19 cellular contexts compared by ENCODE assay signal in the genomic region with DNA sequence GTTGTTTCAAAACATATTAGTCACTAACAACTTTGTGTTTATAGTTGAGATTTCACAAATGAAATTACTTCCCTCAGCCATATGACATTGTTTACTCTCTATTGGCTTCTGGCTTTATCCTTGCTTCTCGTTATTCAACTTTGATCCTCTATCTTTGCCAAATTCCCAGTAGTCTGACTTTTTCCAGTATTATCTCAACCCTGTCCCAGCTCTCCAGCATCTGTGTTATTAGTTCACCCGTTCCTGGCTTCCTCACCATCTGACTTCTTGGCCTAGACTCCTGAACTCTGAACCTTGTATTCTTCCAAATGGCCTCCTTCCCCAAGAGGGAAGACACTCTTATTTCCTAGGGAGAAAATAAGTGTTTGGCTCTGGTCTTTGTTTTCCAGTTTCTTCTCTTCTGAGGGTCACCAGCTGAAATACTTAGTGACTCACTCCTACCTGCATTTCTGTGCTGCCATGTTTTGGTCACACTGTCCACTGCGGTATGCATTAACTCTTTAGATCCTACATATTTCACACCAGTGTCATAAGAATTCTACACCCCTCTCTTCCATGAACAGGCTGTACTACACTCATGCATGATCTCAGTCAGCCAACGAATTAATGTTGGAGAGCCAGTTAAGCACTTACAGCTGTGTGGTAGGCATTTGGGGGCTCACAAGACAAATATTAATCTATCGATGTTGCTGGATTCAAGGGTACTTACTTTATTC. TPM values are rescaled to one million over a fixed set of nuclear protein-coding genes. Genes with fewer than 3 reads are reported as not detected.
A peak's percentile ranks its signal among the peaks of the same experiment; 100 is the strongest.
DNase-seq lines count a peak whose midpoint lies in the region; ATAC-seq and FAIRE-seq lines count a peak whose summit lies in the region.
"Had no signal": no experiment of that assay in that cellular context is flagged by ENCODE, and none has a peak within 500 bp of the region (broad histone marks: within the 10 kb centered on the region; RNA-seq: fewer than 3 reads in every experiment).

No MANE protein-coding gene starts in this region.

- WGBS in mesenchymal stem cell = 74% methylated on average over 5 of the region's 5 CpGs
- 60 to 66% (median 62%) methylated on average over 5 of the region's 5 CpGs for WGBS in small intestine, 3 donors

- DNase-seq in NCI-H446 treated with DMSO at 0.1 percent for 48 hours (lab: John Stamatoyannopoulos, UW) (peak; percentile 45), fibroblast of gingiva (ENCODE audit: low read depth) (peak; percentile 14), mesenchymal stem cell (peak; percentile 34), small intestine (peak; percentile 8)
- no peak for DNase-seq in activated CD4-positive, alpha-beta T cell treated with anti-CD3 and anti-CD28 coated beads for 48 hours
- DNase-seq: CD8-positive, alpha-beta T cell; DMS53; KBM-7; NCI-H187 treated with DMSO at 0.1 percent for 48 hours; NCI-H226; NCI-H526; PC-3; RPMI8226; SJCRH30 had no signal

- H2BK12ac ChIP-seq in mesenchymal stem cell (ENCODE audit: low read length in 2 of 2) = no peak overlapping the region

- ATAC-seq in GM21786 (IDR thresholded peaks at IDR 0.05; ENCODE audit: unreplicated experiment) (no peak), HG02678 (IDR thresholded peaks at IDR 0.05; ENCODE audit: unreplicated experiment) (no peak)
- ATAC-seq: CD8-positive, alpha-beta T cell; PC-3 had no signal

- H2BK15ac ChIP-seq in mesenchymal stem cell (ENCODE audit: low read depth, poor library complexity, severe bottlenecking) = no peak overlapping the region

- no peaks in the 10 kb centered on the region for H3K9me3 ChIP-seq in mesenchymal stem cell (ENCODE audit: control insufficient read depth, low read length)
- no peaks in the 10 kb centered on the region for H3K9me3 ChIP-seq in small intestine (ENCODE audit: control insufficient read depth, low read depth)
- H3K9me3 ChIP-seq: SJCRH30 had no signal

- no peak overlapping the region for H3K14ac ChIP-seq in mesenchymal stem cell (ENCODE audit: low read length in 2 of 2)

- no peaks in the 10 kb centered on the region for H3K4me1 ChIP-seq in mesenchymal stem cell (ENCODE audit: control insufficient read depth, insufficient read depth, low read depth, low read length)
- H3K4me1 ChIP-seq in small intestine (ENCODE audit: control insufficient read depth in 2 of 2, insufficient read depth in 1 of 2, low read depth in 1 of 2, low read length in 1 of 2) = no peaks in the 10 kb centered on the region
- H3K4me1 ChIP-seq: BLaER1 treated with 17β-estradiol and CSF1 and Interleukin-3, amounts not matched to agents 10 nM and 100 nM; SJCRH30 had no signal

- no peak overlapping the region for H2AFZ ChIP-seq in mesenchymal stem cell (ENCODE audit: low read depth, low read length)

- H2BK120ac ChIP-seq in mesenchymal stem cell (ENCODE audit: low read depth, low read length) = no peak overlapping the region

- no peak overlapping the region for H3K4me3 ChIP-seq in mesenchymal stem cell (ENCODE audit: insufficient read depth in 1 of 2, low read depth in 1 of 2, low read length in 2 of 2)
- no peak overlapping the region for H3K4me3 ChIP-seq in small intestine (ENCODE audit: low read depth in 1 of 2, low read length in 2 of 2)
- H3K4me3 ChIP-seq: BLaER1 treated with 17β-estradiol and CSF1 and Interleukin-3, amounts not matched to agents 10 nM and 100 nM; SJCRH30 had no signal

- no peak overlapping the region for H2AK5ac ChIP-seq in mesenchymal stem cell (ENCODE audit: low read length, severe bottlenecking)

- no peak overlapping the region for H2BK5ac ChIP-seq in mesenchymal stem cell (ENCODE audit: low read depth, low read length, poor library complexity, severe bottlenecking)

- no peaks in the 10 kb centered on the region for H3K27me3 ChIP-seq in mesenchymal stem cell (ENCODE audit: control insufficient read depth in 1 of 2, insufficient read depth in 1 of 2, low read length in 2 of 2)
- no peaks in the 10 kb centered on the region for H3K27me3 ChIP-seq in small intestine (ENCODE audit: control insufficient read depth in 2 of 2, insufficient read depth in 2 of 2, low read length in 2 of 2)
- H3K27me3 ChIP-seq: BLaER1 treated with 17β-estradiol and CSF1 and Interleukin-3, amounts not matched to agents 10 nM and 100 nM; SJCRH30 had no signal

- no peak overlapping the region for H3K23ac ChIP-seq in mesenchymal stem cell (ENCODE audit: low read length in 2 of 2)

- H3K27ac ChIP-seq in mesenchymal stem cell (ENCODE audit: low read length, poor library complexity, severe bottlenecking) (no peak overlapping the region), small intestine (ENCODE audit: low read depth in 1 of 2, low read length in 1 of 2) (no peak overlapping the region)
- H3K27ac ChIP-seq: BLaER1 treated with 17β-estradiol and CSF1 and Interleukin-3, amounts not matched to agents 10 nM and 100 nM; SJCRH30 had no signal

- H3K36me3 ChIP-seq in mesenchymal stem cell (ENCODE audit: control insufficient read depth in 1 of 2, insufficient read depth in 2 of 2, low read depth in 1 of 2, low read length in 2 of 2) (no peaks in the 10 kb centered on the region), small intestine (ENCODE audit: control insufficient read depth in 2 of 2, insufficient read depth in 2 of 2, low read length in 2 of 2) (no peaks in the 10 kb centered on the region)
- H3K36me3 ChIP-seq: BLaER1 treated with 17β-estradiol and CSF1 and Interleukin-3, amounts not matched to agents 10 nM and 100 nM; SJCRH30 had no signal

- no peak overlapping the region for H4K8ac ChIP-seq in mesenchymal stem cell (ENCODE audit: low read length)

- no peaks in the 10 kb centered on the region for H3K79me1 ChIP-seq in mesenchymal stem cell (replicated peaks; ENCODE audit: low read length, poor library complexity, severe bottlenecking)

- H4K91ac ChIP-seq in mesenchymal stem cell (ENCODE audit: low read length) = no peak overlapping the region

- no peak overlapping the region for H3K18ac ChIP-seq in mesenchymal stem cell (ENCODE audit: low read depth in 1 of 2, low read length in 2 of 2)

- FAIRE-seq in small intestine (lab: Jason Lieb, UNC) = no peak
- FAIRE-seq: GM12891, H1 had no signal

- H3K9ac ChIP-seq in mesenchymal stem cell (ENCODE audit: low read length) = no peak overlapping the region
- H3K9ac ChIP-seq: BLaER1 treated with 17β-estradiol and CSF1 and Interleukin-3, amounts not matched to agents 10 nM and 100 nM had no signal

- H3K4me2 ChIP-seq in mesenchymal stem cell (ENCODE audit: low read length, poor library complexity, severe bottlenecking) = no peak overlapping the region
- H3K4me2 ChIP-seq: BLaER1 treated with 17β-estradiol and CSF1 and Interleukin-3, amounts not matched to agents 10 nM and 100 nM had no signal

- no peak overlapping the region for H3K4ac ChIP-seq in mesenchymal stem cell (ENCODE audit: low read depth in 1 of 2, low read length in 2 of 2)

RNA-seq across cellular contexts. Expression of gene ARHGAP24, which starts 17.0 kb away (rescaled TPM):
- 36.9 TPM for polyA plus RNA-seq in mesenchymal stem cell (2013, experiment 1 of 2)
- polyA plus RNA-seq in mesenchymal stem cell (2013, experiment 2 of 2) = 39.2 TPM
- polyA plus RNA-seq in small intestine = 1 to 10 TPM; 1.1 to 4.0 (median 3.8) TPM
